ENCODE assay signal across 8 cellular contexts in the genomic region with DNA sequence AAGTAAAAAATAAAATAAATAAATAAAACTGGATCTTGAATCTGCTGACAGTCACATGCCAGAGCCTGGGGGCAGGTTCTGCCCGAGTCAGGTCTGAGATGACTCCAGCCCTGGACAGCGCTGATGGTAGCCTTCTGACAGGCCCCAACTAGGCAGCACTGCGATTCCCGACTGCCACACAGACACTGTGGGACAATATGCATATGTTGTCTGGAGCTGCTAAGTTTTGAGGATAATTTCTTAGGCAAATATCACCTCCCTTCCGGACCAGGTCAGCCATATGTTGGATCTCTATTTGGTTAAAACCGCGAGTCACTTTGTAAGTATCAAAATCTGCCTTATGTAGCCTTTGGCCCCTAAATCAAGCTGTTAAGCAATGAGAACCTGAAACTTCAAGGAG. TPM values are rescaled to one million over a fixed set of nuclear protein-coding genes. Genes with fewer than 3 reads are reported as not detected.
"Had no signal": no experiment of that assay in that cellular context is flagged by ENCODE, and none has a peak within 500 bp of the region (broad histone marks: within the 10 kb centered on the region; RNA-seq: fewer than 3 reads in every experiment).

No MANE protein-coding gene starts in this region.

- H3K9me3 ChIP-seq: HAP-1 had no signal

- H3K27ac ChIP-seq: GM23248 had no signal

- H3K27ac Mint-ChIP-seq: HFFc6 had no signal

- DNase-seq: GM23248, GOT3, H7, HFFc6, IMR-90 had no signal

- H3K36me3 ChIP-seq: HAP-1 had no signal

- H3K4me1 ChIP-seq: HAP-1 had no signal

- H3K9me3 Mint-ChIP-seq: HFFc6 had no signal

- H3K4me3 ChIP-seq: GM23248, HAP-1 had no signal

- H3K4me3 Mint-ChIP-seq: HFFc6 had no signal

RNA-seq across cellular contexts. Expression of a gene that starts 20.8 kb away (rescaled TPM):
- total RNA-seq: GM23248, H4, HT-29, IMR-90 had no signal
